8 cellular contexts compared by ENCODE assay signal in the genomic region with DNA sequence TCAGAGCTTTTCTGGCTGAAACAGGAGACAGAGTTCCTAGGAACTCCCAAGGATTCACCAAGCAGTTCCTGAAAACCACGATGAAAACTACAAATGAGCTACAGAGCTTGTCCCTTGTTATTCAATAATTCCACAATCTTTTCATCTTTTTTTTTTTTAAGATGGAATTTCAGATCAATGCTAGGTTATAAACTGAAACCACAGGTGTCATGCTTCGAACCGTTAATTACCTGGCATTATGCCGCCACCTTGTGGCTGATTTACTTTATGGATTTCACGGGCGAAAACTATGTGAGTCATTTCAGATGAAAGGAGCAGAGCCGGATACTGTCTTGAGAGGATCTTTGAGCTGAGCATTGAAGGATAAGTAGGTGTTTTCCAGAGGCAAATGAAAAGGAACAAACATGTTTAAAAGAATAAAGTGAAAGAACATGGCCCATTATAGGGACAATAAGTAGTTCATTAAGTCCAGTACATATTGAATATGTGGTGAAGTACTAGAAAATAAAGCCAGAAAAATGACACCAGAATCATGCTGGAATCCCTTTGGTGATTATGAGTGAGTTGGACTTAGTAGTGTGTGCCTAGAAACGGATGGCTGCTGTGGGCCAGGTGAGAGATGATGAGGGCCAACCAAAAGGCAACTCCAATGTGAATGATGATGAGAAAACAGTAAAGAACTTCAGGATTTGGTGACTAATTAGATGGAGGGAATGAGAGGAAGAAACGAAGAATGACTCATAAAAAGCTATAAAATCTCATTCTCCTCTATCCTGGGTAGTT. TPM values are rescaled to one million over a fixed set of nuclear protein-coding genes. Genes with fewer than 3 reads are reported as not detected.
A peak's percentile ranks its signal among the peaks of the same experiment; 100 is the strongest.
DNase-seq lines count a peak whose midpoint lies in the region; ATAC-seq and TF ChIP-seq lines count a peak whose summit lies in the region.

No MANE protein-coding gene starts in this region.

- H3K4me3 ChIP-seq in fibroblast of mammary gland (ENCODE audit: control insufficient read depth, low read depth, low read length) = no peak overlapping the region
- no peak overlapping the region for H3K4me3 ChIP-seq in neutrophil (ENCODE audit: low read depth in 1 of 2, low read length in 1 of 2)

- peak; percentile 66 for TF ChIP-seq CTCF in fibroblast of mammary gland (conservative IDR thresholded peaks at IDR 0.05; ENCODE audit: control insufficient read depth, insufficient read depth, low read depth, low read length)
- peak; percentile 73 for TF ChIP-seq CTCF in neutrophil (IDR thresholded peaks at IDR 0.05)

- H3K27me3 ChIP-seq in neutrophil = no peaks in the 10 kb centered on the region

- H3K4me1 ChIP-seq in neutrophil (ENCODE audit: control insufficient read depth in 1 of 2, insufficient read depth in 1 of 2, low read depth in 1 of 2, low read length in 1 of 2) = peaks cover 9 to 18% of the 10 kb centered on the region in 2 experiments

- peak; percentile 76 for DNase-seq in Caki2 (ENCODE audit: low read depth)
- peak; percentile 66 for DNase-seq in LHCN-M2 (ENCODE audit: low read depth)
- peak; percentile 78 for DNase-seq in RKO (ENCODE audit: low spot score)
- DNase-seq in activated T-helper 1 cell treated with Interleukin-2 at 50 U/mL for 16 hours (ENCODE audit: low read depth) = peak; percentile 68
- peak; percentile 81 for DNase-seq in fibroblast of mammary gland (ENCODE audit: low read depth)
- peak; percentile 61 for DNase-seq in stromal cell of bone marrow (ENCODE audit: low read depth)

- no peaks in the 10 kb centered on the region for H3K36me3 ChIP-seq in neutrophil

- in situ Hi-C loops in Caki2 (cut with HindIII; ENCODE audit: low pct_unique_long_range_greater_than_20kb, low sequenced_read_pairs) = no loop called here

- peak; percentile 47 for ATAC-seq in GM21515 (IDR thresholded peaks at IDR 0.05; ENCODE audit: unreplicated experiment)

- no peaks in the 10 kb centered on the region for H3K9me3 ChIP-seq in neutrophil

- H3K27ac ChIP-seq in neutrophil = no peak overlapping the region

RNA-seq across cellular contexts. Expression of a gene that starts 3.5 kb away (rescaled TPM):
- 3.1 TPM in 1 of 2 replicates, not detected in the other for total RNA-seq in Caki2 (2014; rRNA removed; shearing (Covaris generic); ENCODE audit: low replicate concordance)
- 1.4 and 1.7 TPM in 2 replicates for total RNA-seq in LHCN-M2 (2014; rRNA removed)
- 0.28 TPM for polyA plus RNA-seq in LHCN-M2 (2012)

RNA-seq across cellular contexts. Expression of a gene that starts 26.5 kb away (rescaled TPM):
- 13.4 and 18.3 TPM in 2 replicates for total RNA-seq in Caki2 (2014; rRNA removed; shearing (Covaris generic); ENCODE audit: low replicate concordance)
- 12.6 and 13.2 TPM in 2 replicates for total RNA-seq in LHCN-M2 (2014; rRNA removed)
- 5.4 TPM for polyA plus RNA-seq in LHCN-M2 (2012)

RNA-seq across cellular contexts. Expression of a gene that starts 29.9 kb away (rescaled TPM):
- 30.0 and 34.0 TPM in 2 replicates for total RNA-seq in Caki2 (2014; rRNA removed; shearing (Covaris generic); ENCODE audit: low replicate concordance)
- 83.8 and 85.5 TPM in 2 replicates for total RNA-seq in LHCN-M2 (2014; rRNA removed)
- polyA plus RNA-seq in LHCN-M2 (2012) = 49.3 TPM
